ENCODE assay signal across 14 cellular contexts in the genomic region with DNA sequence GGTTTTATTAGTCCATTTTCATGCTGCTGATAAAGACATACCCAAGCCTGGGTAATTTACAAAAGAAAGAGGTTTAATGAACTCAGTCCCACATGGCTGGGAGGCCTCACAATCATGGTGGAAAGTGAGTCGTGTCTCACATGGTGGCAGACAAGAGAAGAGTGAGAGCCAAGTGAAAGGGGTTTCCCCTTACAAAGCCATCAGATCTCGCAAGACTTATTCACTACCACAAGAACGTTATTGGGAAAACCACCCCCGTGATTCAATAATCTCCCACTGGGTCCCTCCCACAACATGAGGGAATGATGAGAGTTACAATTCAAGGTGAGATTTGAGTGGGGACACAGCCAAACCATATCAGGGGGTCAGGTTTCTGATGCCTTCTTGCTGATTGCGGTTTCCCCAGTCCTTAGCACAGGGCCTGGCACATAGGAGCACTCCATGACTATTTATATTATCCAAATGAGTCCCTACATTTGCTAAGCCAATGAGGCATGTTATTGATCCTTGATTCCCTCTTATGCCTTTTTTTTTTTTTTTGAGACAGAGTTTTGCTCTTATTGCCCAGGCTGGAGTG. TPM values are rescaled to one million over a fixed set of nuclear protein-coding genes. Genes with fewer than 3 reads are reported as not detected.
A peak's percentile ranks its signal among the peaks of the same experiment; 100 is the strongest.
DNase-seq lines count a peak whose midpoint lies in the region; TF ChIP-seq lines count a peak whose summit lies in the region.
"Had no signal": no experiment of that assay in that cellular context is flagged by ENCODE, and none has a peak within 500 bp of the region (broad histone marks: within the 10 kb centered on the region; RNA-seq: fewer than 3 reads in every experiment).

No MANE protein-coding gene starts in this region.

- intact Hi-C loops in dorsolateral prefrontal cortex (cut with DNase I): no loop called here

- no peak overlapping the region for H3K27ac ChIP-seq in GM23248
- H3K27ac ChIP-seq in suprapubic skin: no peak overlapping the region
- no peak overlapping the region for H3K27ac ChIP-seq in dorsolateral prefrontal cortex
- H3K27ac ChIP-seq: body of pancreas, parathyroid adenoma had no signal

- TF ChIP-seq POLR2A in suprapubic skin (IDR thresholded peaks at IDR 0.05): no peak

- TF ChIP-seq CTCF in brain (conservative IDR thresholded peaks at IDR 0.05) (no peak), suprapubic skin (IDR thresholded peaks at IDR 0.05) (no peak), dorsolateral prefrontal cortex (IDR thresholded peaks at IDR 0.05 in 54 of 56, conservative IDR thresholded peaks at IDR 0.05 in 2 of 56; ENCODE audit: low read depth in 1 of 56, partially characterized antibody in 56 of 56) (no peak)

- H3K4me1 ChIP-seq in GM23248 (ENCODE audit: insufficient read depth): peaks cover 30% of the 10 kb centered on the region
- H3K4me1 ChIP-seq in suprapubic skin: peaks cover 7% of the 10 kb centered on the region
- H3K4me1 ChIP-seq: body of pancreas, parathyroid adenoma had no signal

- H3K4me3 Mint-ChIP-seq in brain: no peak overlapping the region
- H3K4me3 Mint-ChIP-seq: CD4-positive, alpha-beta memory T cell; T-cell had no signal

- peak; percentile 39 for DNase-seq in GM23248
- DNase-seq in LHCN-M2 (ENCODE audit: low read depth): peak; percentile 6
- peak; percentile 54 for DNase-seq in stimulated activated CD4-positive, alpha-beta T cell treated with anti-CD3 and anti-CD28 coated beads, Interleukin-1b, Interleukin-23, amount 100 ng/mL, for 48 hours
- DNase-seq in suprapubic skin (ENCODE audit: low spot score in 2 of 2): no peak
- no peak for DNase-seq in dorsolateral prefrontal cortex
- DNase-seq in NCI-H82 treated with DMSO at 0.1 percent for 48 hours (lab: John Stamatoyannopoulos, UW; ENCODE audit: unreplicated experiment): no peak
- DNase-seq: body of pancreas; CD4-positive, alpha-beta memory T cell; effector CD8-positive, alpha-beta T cell; islet precursor cell; T-cell had no signal

- H3K4me2 ChIP-seq in GM23248 (ENCODE audit: unreplicated experiment): no peak overlapping the region

- H3K36me3 ChIP-seq in GM23248 (ENCODE audit: low read depth): no peaks in the 10 kb centered on the region
- no peaks in the 10 kb centered on the region for H3K36me3 ChIP-seq in suprapubic skin

- H3K27me3 Mint-ChIP-seq in brain: no peaks in the 10 kb centered on the region
- H3K27me3 Mint-ChIP-seq: CD4-positive, alpha-beta memory T cell; T-cell had no signal

- in situ Hi-C loops in GM23248 (cut with MboI): no loop called here

- no peaks in the 10 kb centered on the region for H3K9me3 ChIP-seq in GM23248 (ENCODE audit: low read depth)
- H3K9me3 ChIP-seq in suprapubic skin: no peaks in the 10 kb centered on the region
- H3K9me3 ChIP-seq: body of pancreas had no signal

- peak overlapping the region; percentile 27 to 87 (median 80) for H3K27ac Mint-ChIP-seq in brain
- H3K27ac Mint-ChIP-seq: CD4-positive, alpha-beta memory T cell; T-cell had no signal

- H3K27me3 ChIP-seq in GM23248 (replicated peaks; ENCODE audit: insufficient read depth) (no peaks in the 10 kb centered on the region), suprapubic skin (no peaks in the 10 kb centered on the region), dorsolateral prefrontal cortex (no peaks in the 10 kb centered on the region)
- H3K27me3 ChIP-seq: body of pancreas had no signal

- H3K4me1 Mint-ChIP-seq in brain: peaks cover 72% of the 10 kb centered on the region

- no peaks in the 10 kb centered on the region for H3K79me2 ChIP-seq in GM23248 (ENCODE audit: insufficient read depth)
- H3K79me2 ChIP-seq: parathyroid adenoma had no signal

- no peak overlapping the region for H3K9ac ChIP-seq in GM23248
- H3K9ac ChIP-seq: parathyroid adenoma had no signal

- no peaks in the 10 kb centered on the region for H4K20me1 ChIP-seq in GM23248 (ENCODE audit: insufficient read depth)

- TF ChIP-seq EP300 in suprapubic skin (IDR thresholded peaks at IDR 0.05): no peak

- peaks cover 0 to 4% (median 0%) of the 10 kb centered on the region in 5 experiments for H3K9me3 Mint-ChIP-seq in brain
- H3K9me3 Mint-ChIP-seq: CD4-positive, alpha-beta memory T cell; T-cell had no signal

- H3K9me2 ChIP-seq in GM23248 (ENCODE audit: insufficient read depth): no peaks in the 10 kb centered on the region

- no peaks in the 10 kb centered on the region for H3K36me3 Mint-ChIP-seq in brain
- H3K36me3 Mint-ChIP-seq: CD4-positive, alpha-beta memory T cell had no signal

- no peak overlapping the region for H3K4me3 ChIP-seq in GM23248
- H3K4me3 ChIP-seq in suprapubic skin: no peak overlapping the region
- H3K4me3 ChIP-seq in dorsolateral prefrontal cortex: no peak overlapping the region
- H3K4me3 ChIP-seq: body of pancreas, K562 had no signal

- 42 to 46% methylated on average over 5 of the region's 5 CpGs for WGBS in GM23248 (ENCODE audit: low coverage in 1 of 2, low lambda C conversion rate in 2 of 2, missing lambda C conversion rate in 2 of 2), 2 experiments
- WGBS in suprapubic skin: 67% methylated on average over 5 of the region's 5 CpGs

- H3F3A ChIP-seq in GM23248 (ENCODE audit: insufficient read depth): peaks cover 29% of the 10 kb centered on the region

- H2AFZ ChIP-seq in GM23248: no peak overlapping the region
- H2AFZ ChIP-seq: parathyroid adenoma had no signal

RNA-seq across cellular contexts. Expression of a gene that starts 35.3 kb away (rescaled TPM):
- 14.7 and 16.2 TPM in 2 replicates for total RNA-seq in GM23248 (2014; rRNA removed; shearing (Covaris generic))
- polyA plus RNA-seq in GM23248 (2016; fragmentation: Nextera tagmentation; extraction: Ambion mirVana) (6.3 and 7.4 TPM in 2 replicates), brain (ENCODE audit: insufficient read depth, low read depth, low replicate concordance) (5.9 TPM)
- total RNA-seq in LHCN-M2 (2014; rRNA removed) (27.8 and 30.3 TPM in 2 replicates), suprapubic skin (100 to 1,000 TPM in 1 of 4 donors, 10 to 100 TPM in 3; 24.6 to 116 (median 29.3) TPM), dorsolateral prefrontal cortex (10 to 100 TPM; 34.2 to 89.7 (median 51.8) TPM)
- polyA plus RNA-seq in LHCN-M2 (2012): 3.5 TPM

Comparison
In these comparisons a context has a peak if more than half of its experiments do, and no peak if none do; other contexts are left out.
1. DNase-seq: peak in GM23248 (single experiment), LHCN-M2 (single experiment) and stimulated activated CD4-positive, alpha-beta T cell treated with anti-CD3 and anti-CD28 coated beads, Interleukin-1b, Interleukin-23, amount 100 ng/mL, for 48 hours (single experiment); none in suprapubic skin (0 of 2), dorsolateral prefrontal cortex (0 of 10) and NCI-H82 treated with DMSO at 0.1 percent for 48 hours (single experiment).